In the genomic region with DNA sequence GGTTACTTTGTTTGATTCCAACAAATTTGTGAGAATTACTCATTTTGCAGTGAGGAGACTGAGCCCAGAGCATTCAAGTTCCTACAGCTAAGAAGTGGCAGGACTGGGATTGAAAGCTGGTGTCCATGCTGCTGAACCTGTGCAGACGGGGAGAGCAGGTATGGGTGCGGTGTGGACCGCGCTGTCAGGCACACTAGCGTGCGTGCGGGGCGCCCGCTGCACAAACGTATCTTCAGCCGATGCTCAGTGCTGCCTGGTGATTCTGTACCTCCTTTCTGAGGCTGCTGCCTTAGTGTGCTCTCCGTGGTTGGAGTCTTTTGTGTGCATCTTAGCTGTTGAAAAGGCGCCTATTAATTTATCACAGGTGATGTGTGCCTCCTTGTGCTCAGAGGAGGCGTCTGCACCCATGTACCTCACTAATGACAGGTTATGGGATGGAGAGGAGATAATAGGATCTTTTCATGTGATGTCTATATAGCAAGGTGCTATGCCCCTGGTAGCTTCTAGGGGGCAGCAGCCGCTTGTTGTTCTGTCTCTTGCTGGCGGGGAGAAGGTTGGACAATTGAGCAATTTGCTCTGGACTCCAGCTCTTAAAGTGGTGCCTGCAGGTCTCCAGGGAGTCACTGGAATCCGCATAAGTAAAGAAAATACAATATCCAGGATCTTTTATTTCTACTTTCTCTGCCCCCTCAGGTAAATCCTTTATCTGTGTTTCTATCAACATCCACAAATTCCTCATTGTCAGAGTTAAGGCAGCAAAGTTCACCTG, we compare ENCODE assay signal across 8 cellular contexts. TPM values are rescaled to one million over a fixed set of nuclear protein-coding genes. Genes with fewer than 3 reads are reported as not detected.
DNase-seq lines count a peak whose midpoint lies in the region; ATAC-seq and TF ChIP-seq lines count a peak whose summit lies in the region.

No MANE protein-coding gene starts in this region.

- H3K4me3 ChIP-seq in DND-41 (ENCODE audit: low read depth in 1 of 2, low read length in 2 of 2) (no peak overlapping the region), IMR-90 (ENCODE audit: insufficient read depth, low read depth, low read length) (no peak overlapping the region), epithelial cell of esophagus (ENCODE audit: low read length) (no peak overlapping the region), upper lobe of left lung (no peak overlapping the region)

- H3K27ac ChIP-seq in DND-41 (ENCODE audit: low read length) (peak overlapping the region; percentile 21; the same call in 1 of the 2 replicates), IMR-90 (ENCODE audit: insufficient read depth, low read length) (no peak overlapping the region), upper lobe of left lung (no peak overlapping the region)

- ATAC-seq in DND-41 (ENCODE audit: insufficient read depth, low read depth) (peak; percentile 41), IMR-90 (ENCODE audit: low read depth) (peak; percentile 79), naive B cell (ENCODE audit: low read depth in 2 of 2) (peak; percentile 77 to 80), upper lobe of left lung (ENCODE audit: low FRiP score in 2 of 2) (peak; percentile 81 to 88), HG02885 (IDR thresholded peaks at IDR 0.05; ENCODE audit: poor library complexity, unreplicated experiment) (no peak)
- ATAC-seq in activated CD8-positive, alpha-beta memory T cell treated with anti-CD3 and anti-CD28 coated beads, Interleukin-2, amount 10 ng/mL, durations not matched to agents 7 days and 5 days = peak; percentile 44

- no peak for TF ChIP-seq EP300 in upper lobe of left lung (IDR thresholded peaks at IDR 0.05)

- H3K4ac ChIP-seq in IMR-90 (ENCODE audit: low read depth, low read length) = no peak overlapping the region

- TF ChIP-seq CTCF in DND-41 (IDR thresholded peaks at IDR 0.05; ENCODE audit: borderline replicate concordance, extremely low read depth, low read length, poor library complexity, severe bottlenecking) = peak; percentile 85
- TF ChIP-seq CTCF in IMR-90 (conservative IDR thresholded peaks at IDR 0.05; ENCODE audit: low read depth, low read length) = peak; percentile 94
- peak; percentile 93 for TF ChIP-seq CTCF in epithelial cell of esophagus (IDR thresholded peaks at IDR 0.05; ENCODE audit: insufficient read depth, low read depth, low read length, missing control alignments)
- TF ChIP-seq CTCF in upper lobe of left lung (IDR thresholded peaks at IDR 0.05) = peak; percentile 62 to 83 (median 80)

- H3K27me3 Mint-ChIP-seq in activated CD8-positive, alpha-beta memory T cell treated with anti-CD3 and anti-CD28 coated beads, Interleukin-2, amount 10 ng/mL, durations not matched to agents 7 days and 5 days = no peaks in the 10 kb centered on the region
- no peaks in the 10 kb centered on the region for H3K27me3 Mint-ChIP-seq in naive B cell

- H3K27ac Mint-ChIP-seq in activated CD8-positive, alpha-beta memory T cell treated with anti-CD3 and anti-CD28 coated beads, Interleukin-2, amount 10 ng/mL, durations not matched to agents 7 days and 5 days = peak overlapping the region; percentile 63
- peak overlapping the region in 3 of 6 donors; percentile 54 to 79 (median 61) for H3K27ac Mint-ChIP-seq in naive B cell

- H4K5ac ChIP-seq in IMR-90 (ENCODE audit: low read depth, low read length) = no peak overlapping the region

- no peaks in the 10 kb centered on the region for H3K36me3 ChIP-seq in DND-41 (ENCODE audit: insufficient read depth, low read length)
- H3K36me3 ChIP-seq in IMR-90 (ENCODE audit: control insufficient read depth, insufficient read depth, low read length) = no peaks in the 10 kb centered on the region
- no peaks in the 10 kb centered on the region for H3K36me3 ChIP-seq in upper lobe of left lung

- H3K14ac ChIP-seq in IMR-90 (replicated peaks; ENCODE audit: low read depth, low read length) = no peak overlapping the region

- H3K23ac ChIP-seq in IMR-90 (ENCODE audit: low read depth, low read length) = no peak overlapping the region

- H3K4me1 Mint-ChIP-seq in activated CD8-positive, alpha-beta memory T cell treated with anti-CD3 and anti-CD28 coated beads, Interleukin-2, amount 10 ng/mL, durations not matched to agents 7 days and 5 days = peaks cover 61% of the 10 kb centered on the region
- H3K4me1 Mint-ChIP-seq in naive B cell = peaks cover 30 to 46% (median 36%) of the 10 kb centered on the region in 3 donors

- no peak overlapping the region for H3K4me3 Mint-ChIP-seq in activated CD8-positive, alpha-beta memory T cell treated with anti-CD3 and anti-CD28 coated beads, Interleukin-2, amount 10 ng/mL, durations not matched to agents 7 days and 5 days
- H3K4me3 Mint-ChIP-seq in naive B cell = peak overlapping the region in 4 of 8 donors; percentile 5 to 19 (median 15)

- 0 out of 2 replicates have a peak overlapping the region, but pooled peaks have one; percentile 23 for H2AK5ac ChIP-seq in IMR-90 (ENCODE audit: low read depth, low read length)

- no peaks in the 10 kb centered on the region for H3K9me3 ChIP-seq in DND-41 (ENCODE audit: insufficient read depth, low read length, severe bottlenecking)
- no peaks in the 10 kb centered on the region for H3K9me3 ChIP-seq in IMR-90 (ENCODE audit: control insufficient read depth, insufficient read depth, low read length)
- H3K9me3 ChIP-seq in upper lobe of left lung = no peaks in the 10 kb centered on the region

- no peak overlapping the region for H3K4me2 ChIP-seq in DND-41 (ENCODE audit: insufficient read depth, low read length)
- H3K4me2 ChIP-seq in IMR-90 (ENCODE audit: low read depth, low read length) = no peak overlapping the region

- dilution Hi-C loops in IMR-90 (cut with HindIII; ENCODE audit: low sequenced_read_pairs, unreplicated experiment) = no loop called here

- 90% methylated on average over 4 of the region's 17 CpGs; no CpG with 5 or more reads in 1 of the 2 experiments for WGBS in IMR-90 (ENCODE audit: extremely low coverage in 2 of 2, insufficient read length in 1 of 2), 2 experiments
- 59 to 65% methylated on average over 12 to 17 of the region's 17 CpGs for WGBS in upper lobe of left lung, 2 donors

- peak; percentile 60 for DNase-seq in DND-41
- peak; percentile 83 for DNase-seq in IMR-90
- peak; percentile 67 to 77 for DNase-seq in NOMO-1 (lab: John Stamatoyannopoulos, UW; ENCODE audit: unreplicated experiment in 2 of 2)
- DNase-seq in activated CD8-positive, alpha-beta memory T cell treated with anti-CD3 and anti-CD28 coated beads, Interleukin-2, amount 10 ng/mL, durations not matched to agents 7 days and 5 days = peak; percentile 77
- peak; percentile 85 for DNase-seq in epithelial cell of esophagus (ENCODE audit: low read depth)
- peak; percentile 14 for DNase-seq in naive B cell
- DNase-seq in upper lobe of left lung = peak; percentile 76 to 82

- H3K56ac ChIP-seq in IMR-90 (ENCODE audit: extremely low read depth, insufficient read depth, low read length) = no peak overlapping the region

- no peak overlapping the region for H2BK15ac ChIP-seq in IMR-90 (ENCODE audit: low read depth, low read length)

- POLR2A ChIA-PET in IMR-90 (lab: Charles Lee; ENCODE audit: unreplicated experiment) = interaction anchor here (0.6 kb wide), 1 partner anchor 16 kb away, joined by 7 read pairs; no protein-coding TSS in a partner anchor

- H4K20me1 ChIP-seq in DND-41 (ENCODE audit: insufficient read depth, low read length) (no peaks in the 10 kb centered on the region), IMR-90 (ENCODE audit: insufficient read depth, low read length) (peaks cover 13% of the 10 kb centered on the region)

- H3K36me3 Mint-ChIP-seq in activated CD8-positive, alpha-beta memory T cell treated with anti-CD3 and anti-CD28 coated beads, Interleukin-2, amount 10 ng/mL, durations not matched to agents 7 days and 5 days = peaks cover 2% of the 10 kb centered on the region
- no peaks in the 10 kb centered on the region for H3K36me3 Mint-ChIP-seq in naive B cell

- H2AFZ ChIP-seq in DND-41 (ENCODE audit: low read depth, low read length) = no peak overlapping the region
- H2AFZ ChIP-seq in IMR-90 (replicated peaks; ENCODE audit: low read length, poor library complexity) = no peak overlapping the region

- H3K4me1 ChIP-seq in DND-41 (ENCODE audit: insufficient read depth, low read length) (peaks cover 47% of the 10 kb centered on the region), IMR-90 (ENCODE audit: control insufficient read depth, insufficient read depth, low read length) (peaks cover 21% of the 10 kb centered on the region), upper lobe of left lung (peaks cover 33 to 47% (median 34%) of the 10 kb centered on the region in 4 donors)

- peaks cover 21% of the 10 kb centered on the region for H3K9me1 ChIP-seq in IMR-90 (ENCODE audit: insufficient read depth, low read length)

- H3K27me3 ChIP-seq in DND-41 (ENCODE audit: insufficient read depth, low read length, poor library complexity) (no peaks in the 10 kb centered on the region), IMR-90 (ENCODE audit: control insufficient read depth, insufficient read depth, low read length) (no peaks in the 10 kb centered on the region), upper lobe of left lung (no peaks in the 10 kb centered on the region)

- no peaks in the 10 kb centered on the region for H3K9me3 Mint-ChIP-seq in activated CD8-positive, alpha-beta memory T cell treated with anti-CD3 and anti-CD28 coated beads, Interleukin-2, amount 10 ng/mL, durations not matched to agents 7 days and 5 days (ENCODE audit: low read depth)
- H3K9me3 Mint-ChIP-seq in naive B cell = no peaks in the 10 kb centered on the region

- CTCF ChIA-PET in IMR-90 (lab: Yijun Ruan, JAX) = interaction anchor here (0.6 to 3.1 kb wide), 14 partner anchors 9 to 490 kb away, joined by 3 to 22 read pairs (median 4); no protein-coding TSS in a partner anchor
- CTCF ChIA-PET in activated CD8-positive, alpha-beta memory T cell treated with anti-CD3 and anti-CD28 coated beads, Interleukin-2, amount 10 ng/mL, durations not matched to agents 7 days and 5 days (lab: Charles Lee) = interaction anchor here (0.5 to 13.6 kb wide), 31 partner anchors 12 to 600 kb away, joined by 3 to 235 read pairs (median 4); partner anchors contain the start of genes CENPS and PGD

- peaks cover 58% of the 10 kb centered on the region for H3K79me2 ChIP-seq in DND-41 (ENCODE audit: insufficient read depth, low read length)

- in situ Hi-C loops in IMR-90 (cut with MboI; ENCODE audit: low sequenced_read_pairs) = loop anchor here (5.0 kb wide), 1 partner anchor 360 kb away; no protein-coding TSS in a partner anchor

- no peak overlapping the region for H4K91ac ChIP-seq in IMR-90 (ENCODE audit: insufficient read depth, low read depth, low read length)

- no TSS peak for BruUV-seq in IMR-90 (replicated peaks; lab: Mats Ljungman, UMichigan)

- no peak overlapping the region for H2BK120ac ChIP-seq in IMR-90 (ENCODE audit: low read depth, low read length)

- no peak overlapping the region for H4K8ac ChIP-seq in IMR-90 (ENCODE audit: low read depth in 2 of 2, low read length in 2 of 2)

- no peak overlapping the region for H2BK20ac ChIP-seq in IMR-90 (ENCODE audit: low read depth, low read length)

- intact Hi-C loops in IMR-90 (cut with micrococcal nuclease) = loop anchor here (1.0 to 2.0 kb wide), 3 partner anchors 360 to 506 kb away; partner anchors contain the start of gene TARDBP

- no peak overlapping the region for H2BK5ac ChIP-seq in IMR-90 (ENCODE audit: low read depth, low read length, poor library complexity, severe bottlenecking)

- H3K18ac ChIP-seq in IMR-90 (ENCODE audit: low read depth, low read length) = no peak overlapping the region

- TF ChIP-seq POLR2A in IMR-90 (IDR thresholded peaks at IDR 0.05; ENCODE audit: low read depth, low read length) = 0 out of 2 replicates have a peak, but pooled peaks have one; percentile 31
- TF ChIP-seq POLR2A in upper lobe of left lung (IDR thresholded peaks at IDR 0.05) = no peak

- peak overlapping the region; percentile 49 for H2AK9ac ChIP-seq in IMR-90 (replicated peaks; ENCODE audit: low read depth, low read length, poor library complexity)

- peak; percentile 92 for TF ChIP-seq RAD21 in IMR-90 (IDR thresholded peaks at IDR 0.05; ENCODE audit: low read length)

- no peak overlapping the region for H3K9ac ChIP-seq in DND-41 (ENCODE audit: low read depth, low read length)
- H3K9ac ChIP-seq in IMR-90 (ENCODE audit: low read depth, low read length) = no peak overlapping the region

- H3K79me1 ChIP-seq in IMR-90 (ENCODE audit: low read depth in 1 of 2, low read length in 2 of 2) = peaks cover 28 to 63% of the 10 kb centered on the region in 2 experiments

RNA-seq across cellular contexts. Expression of gene PEX14, which starts 32.5 kb away (rescaled TPM):
- 8.9 and 9.5 TPM in 2 replicates for total RNA-seq in IMR-90 (2012; rRNA removed)
- polyA plus RNA-seq in IMR-90 (2012; rRNA removed) = 22.0 and 22.5 TPM in 2 replicates
- polyA plus RNA-seq in IMR-90 (2012; cell fraction: cytosol; rRNA removed) = 16.8 and 24.0 TPM in 2 replicates
- 21.7 and 28.9 TPM in 2 replicates for polyA plus RNA-seq in IMR-90 (2012; cell fraction: nucleus; rRNA removed; ENCODE audit: low replicate concordance)
- total RNA-seq in activated CD8-positive, alpha-beta memory T cell treated with anti-CD3 and anti-CD28 coated beads, Interleukin-2, amount 10 ng/mL, durations not matched to agents 7 days and 5 days = 10 to 100 TPM; 24.4 to 27.5 TPM
- 1 to 10 TPM; 2.6 to 4.2 (median 3.6) TPM for polyA plus RNA-seq in naive B cell (ENCODE audit: low read depth in 6 of 6)
- total RNA-seq in upper lobe of left lung = 10 to 100 TPM; 21.2 to 43.0 (median 29.9) TPM

RNA-seq across cellular contexts. Expression of gene DFFA, which starts 35.0 kb away (rescaled TPM):
- total RNA-seq in IMR-90 (2012; rRNA removed) = 56.1 and 62.6 TPM in 2 replicates
- 25.3 and 28.1 TPM in 2 replicates for polyA plus RNA-seq in IMR-90 (2012; rRNA removed)
- polyA plus RNA-seq in IMR-90 (2012; cell fraction: cytosol; rRNA removed) = 15.5 and 19.7 TPM in 2 replicates
- 8.5 and 12.8 TPM in 2 replicates for polyA plus RNA-seq in IMR-90 (2012; cell fraction: nucleus; rRNA removed; ENCODE audit: low replicate concordance)
- total RNA-seq in activated CD8-positive, alpha-beta memory T cell treated with anti-CD3 and anti-CD28 coated beads, Interleukin-2, amount 10 ng/mL, durations not matched to agents 7 days and 5 days = 10 to 100 TPM; 40.9 to 45.1 TPM
- 10 to 100 TPM; 21.1 to 35.6 (median 23.6) TPM for polyA plus RNA-seq in naive B cell (ENCODE audit: low read depth in 6 of 6)
- 10 to 100 TPM; 15.8 to 37.2 (median 22.9) TPM for total RNA-seq in upper lobe of left lung

RNA-seq across cellular contexts. Expression of gene CORT, which starts 57.5 kb away (rescaled TPM):
- total RNA-seq in IMR-90 (2012; rRNA removed) (not detected in 2 replicates), upper lobe of left lung (under 1 TPM in 2 of 6 donors, not detected in 4; 0.26 to 0.59 TPM)
- polyA plus RNA-seq in IMR-90 (2012; rRNA removed) (0.10 and 0.13 TPM in 2 replicates), naive B cell (ENCODE audit: low read depth in 6 of 6) (not detected)
- 0.03 and 0.05 TPM in 2 replicates for polyA plus RNA-seq in IMR-90 (2012; cell fraction: cytosol; rRNA removed)
- 0.22 and 0.26 TPM in 2 replicates for polyA plus RNA-seq in IMR-90 (2012; cell fraction: nucleus; rRNA removed; ENCODE audit: low replicate concordance)
- total RNA-seq in activated CD8-positive, alpha-beta memory T cell treated with anti-CD3 and anti-CD28 coated beads, Interleukin-2, amount 10 ng/mL, durations not matched to agents 7 days and 5 days = under 1 TPM in 1 of 2 experiments, not detected in 1; 0.73 TPM

Comparison
In these comparisons a context has a peak if more than half of its experiments do, and no peak if none do; other contexts are left out.
1. DNase-seq: peak in every context shown above with its lines; median percentile 85 in epithelial cell of esophagus; 83 in IMR-90; 79 in upper lobe of left lung; 77 in activated CD8-positive, alpha-beta memory T cell treated with anti-CD3 and anti-CD28 coated beads, Interleukin-2, amount 10 ng/mL, durations not matched to agents 7 days and 5 days; 72 in NOMO-1; 60 in DND-41; 14 in naive B cell.